In the genomic region with DNA sequence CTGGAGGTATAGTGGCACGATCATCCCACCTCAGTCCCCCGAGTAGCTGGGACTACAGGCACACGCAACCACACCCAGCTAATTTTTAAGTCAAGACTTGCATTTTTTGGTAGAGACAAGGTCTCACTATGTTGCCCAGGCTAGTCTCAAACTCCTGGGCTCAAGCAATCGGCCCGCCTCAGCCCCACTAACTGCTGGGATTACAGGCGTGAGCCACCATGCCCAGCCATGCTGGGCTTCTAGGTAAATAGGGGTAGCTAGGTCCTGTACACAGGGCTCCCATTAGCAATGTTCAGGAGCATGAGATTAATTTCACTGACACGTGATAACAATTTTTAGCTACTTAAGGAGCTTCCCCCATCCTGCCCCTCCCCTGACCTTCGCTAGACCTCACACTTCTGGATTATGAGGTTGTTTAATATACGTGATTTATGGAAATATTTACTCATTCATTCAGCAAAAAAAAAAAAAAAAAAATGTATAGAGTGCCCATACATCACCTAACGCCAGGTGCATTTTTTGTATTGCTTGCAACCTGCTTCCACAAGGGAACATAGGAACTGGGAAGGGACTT, we compare ENCODE assay signal across 17 cellular contexts. TPM values are rescaled to one million over a fixed set of nuclear protein-coding genes. Genes with fewer than 3 reads are reported as not detected.
DNase-seq lines count a peak whose midpoint lies in the region; ATAC-seq and TF ChIP-seq lines count a peak whose summit lies in the region.
"Had no signal": no experiment of that assay in that cellular context is flagged by ENCODE, and none has a peak within 500 bp of the region (broad histone marks: within the 10 kb centered on the region; RNA-seq: fewer than 3 reads in every experiment).

No MANE protein-coding gene starts in this region.

- H3K9me2 ChIP-seq in DOHH2 (replicated peaks; ENCODE audit: control insufficient read depth, low read length): no peaks in the 10 kb centered on the region

- ATAC-seq in activated CD4-positive, alpha-beta T cell treated with anti-CD3 and anti-CD28 coated beads for 36 hours: peak; percentile 16
- ATAC-seq in activated naive CD4-positive, alpha-beta T cell treated with anti-CD3 and anti-CD28 coated beads, Interleukin-2, amount 50 U/mL, for 72 hours: peak in 1 of 2 donors; percentile 9
- ATAC-seq in HG02852 (IDR thresholded peaks at IDR 0.05; ENCODE audit: unreplicated experiment): no peak
- ATAC-seq: K562 had no signal

- H3K27me3 ChIP-seq in DOHH2 (ENCODE audit: control insufficient read depth, low read length) (no peaks in the 10 kb centered on the region), neutrophil (no peaks in the 10 kb centered on the region)
- H3K27me3 ChIP-seq: gastrocnemius medialis, tibial artery had no signal

- H3F3A ChIP-seq in DOHH2 (ENCODE audit: control insufficient read depth, insufficient read depth): peaks cover 40% of the 10 kb centered on the region

- H3K9me3 Mint-ChIP-seq in activated CD4-positive, alpha-beta T cell treated with anti-CD3 and anti-CD28 coated beads for 36 hours (ENCODE audit: low read depth): no peaks in the 10 kb centered on the region
- no peaks in the 10 kb centered on the region for H3K9me3 Mint-ChIP-seq in activated naive CD4-positive, alpha-beta T cell treated with anti-CD3 and anti-CD28 coated beads, Interleukin-2, amount 50 U/mL, for 72 hours

- H3K4me2 ChIP-seq in DOHH2 (ENCODE audit: low read length): peak overlapping the region; percentile 87

- no peaks in the 10 kb centered on the region for H3K9me3 ChIP-seq in DOHH2 (ENCODE audit: control insufficient read depth, insufficient read depth, low read length)
- no peaks in the 10 kb centered on the region for H3K9me3 ChIP-seq in neutrophil
- H3K9me3 ChIP-seq: gastrocnemius medialis, tibial artery had no signal

- DNase-seq in activated CD4-positive, alpha-beta T cell treated with anti-CD3 and anti-CD28 coated beads for 36 hours: peak; percentile 58
- DNase-seq in activated CD4-positive, alpha-beta T cell treated with anti-CD3 and anti-CD28 coated beads, Interleukin-2, amount 50 U/mL, for 4 hours: no peak
- DNase-seq in activated naive CD4-positive, alpha-beta T cell treated with anti-CD3 and anti-CD28 coated beads, Interleukin-2, amount 50 U/mL, for 72 hours (ENCODE audit: low spot score in 2 of 2): peak in 1 of 2 donors; percentile 28
- DNase-seq in MV-4-11 (lab: John Stamatoyannopoulos, UW) (no peak), cerebellar nuclear complex (lab: John Stamatoyannopoulos, UW) (no peak)
- DNase-seq: effector CD4-positive, alpha-beta T cell; gastrocnemius medialis; NCI-H187 treated with DMSO at 0.1 percent for 48 hours; NCI-H69; tibial artery had no signal

- H3K27me3 Mint-ChIP-seq in activated CD4-positive, alpha-beta T cell treated with anti-CD3 and anti-CD28 coated beads for 36 hours: no peaks in the 10 kb centered on the region

- H3K27ac ChIP-seq in DOHH2 (ENCODE audit: low read depth, low read length) (peak overlapping the region; percentile 95), neutrophil (peak overlapping the region; percentile 97)
- H3K27ac ChIP-seq: gastrocnemius medialis, tibial artery had no signal

- TF ChIP-seq CTCF in DOHH2 (IDR thresholded peaks at IDR 0.05; ENCODE audit: low read depth, low read length, poor library complexity, severe bottlenecking) (no peak), neutrophil (IDR thresholded peaks at IDR 0.05) (no peak)

- H3K4me3 ChIP-seq in DOHH2 (ENCODE audit: low read length) (peak overlapping the region; percentile 68), neutrophil (ENCODE audit: low read depth in 1 of 2, low read length in 1 of 2) (peak overlapping the region; percentile 56)
- H3K4me3 ChIP-seq: gastrocnemius medialis, K562, tibial artery had no signal

- H3K4me1 ChIP-seq in DOHH2 (ENCODE audit: control insufficient read depth, low read length) (peaks cover 100% of the 10 kb centered on the region), neutrophil (ENCODE audit: control insufficient read depth in 1 of 2, insufficient read depth in 1 of 2, low read depth in 1 of 2, low read length in 1 of 2) (peaks cover 100% of the 10 kb centered on the region in 2 experiments)

- POLR2A ChIA-PET in activated CD4-positive, alpha-beta T cell treated with anti-CD3 and anti-CD28 coated beads for 36 hours (lab: Charles Lee): interaction anchor here (0.6 to 1.0 kb wide), 4 partner anchors 10 to 372 kb away, joined by 3 to 5 read pairs (median 4); no protein-coding TSS in a partner anchor

- H3K36me3 Mint-ChIP-seq in activated CD4-positive, alpha-beta T cell treated with anti-CD3 and anti-CD28 coated beads for 36 hours (ENCODE audit: low read depth): no peaks in the 10 kb centered on the region
- no peaks in the 10 kb centered on the region for H3K36me3 Mint-ChIP-seq in activated naive CD4-positive, alpha-beta T cell treated with anti-CD3 and anti-CD28 coated beads, Interleukin-2, amount 50 U/mL, for 72 hours

- no peaks in the 10 kb centered on the region for H3K79me2 ChIP-seq in DOHH2 (ENCODE audit: control insufficient read depth, low read length)

- no peaks in the 10 kb centered on the region for H3K36me3 ChIP-seq in DOHH2 (ENCODE audit: control insufficient read depth, low read length)
- no peaks in the 10 kb centered on the region for H3K36me3 ChIP-seq in neutrophil
- H3K36me3 ChIP-seq: gastrocnemius medialis, tibial artery had no signal

- no peaks in the 10 kb centered on the region for H4K20me1 ChIP-seq in DOHH2 (ENCODE audit: control insufficient read depth, insufficient read depth, low read depth, low read length)

- intact Hi-C loops in activated CD4-positive, alpha-beta T cell treated with anti-CD3 and anti-CD28 coated beads for 36 hours (cut with DNase I, micrococcal nuclease): loop anchor here (1.0 to 10.0 kb wide), 5 partner anchors 21 to 629 kb away; a partner anchor contains a TSS

- CTCF ChIA-PET in activated CD4-positive, alpha-beta T cell treated with anti-CD3 and anti-CD28 coated beads for 36 hours (lab: Charles Lee): interaction anchor here (0.7 to 12.6 kb wide), 6 partner anchors 15 to 391 kb away, joined by 3 to 154 read pairs (median 4); no protein-coding TSS in a partner anchor

- peaks cover 88% of the 10 kb centered on the region for H3K4me1 Mint-ChIP-seq in activated CD4-positive, alpha-beta T cell treated with anti-CD3 and anti-CD28 coated beads for 36 hours

- H3K27ac Mint-ChIP-seq in activated CD4-positive, alpha-beta T cell treated with anti-CD3 and anti-CD28 coated beads for 36 hours: peak overlapping the region; percentile 92
- H3K27ac Mint-ChIP-seq in activated naive CD4-positive, alpha-beta T cell treated with anti-CD3 and anti-CD28 coated beads, Interleukin-2, amount 50 U/mL, for 72 hours: peak overlapping the region; percentile 79 to 86

- H3K4me3 Mint-ChIP-seq in activated CD4-positive, alpha-beta T cell treated with anti-CD3 and anti-CD28 coated beads for 36 hours: peak overlapping the region; percentile 69

RNA-seq across cellular contexts. Expression of a gene that starts 19.2 kb away (rescaled TPM):
- under 1 TPM; 0.18 to 0.33 TPM for total RNA-seq in activated CD4-positive, alpha-beta T cell treated with anti-CD3 and anti-CD28 coated beads for 36 hours
- under 1 TPM; 0.36 to 0.60 TPM for total RNA-seq in activated naive CD4-positive, alpha-beta T cell treated with anti-CD3 and anti-CD28 coated beads, Interleukin-2, amount 50 U/mL, for 72 hours
- total RNA-seq: A673, kidney epithelial cell had no signal

RNA-seq across cellular contexts. Expression of a gene that starts 21.8 kb away (rescaled TPM):
- total RNA-seq in activated CD4-positive, alpha-beta T cell treated with anti-CD3 and anti-CD28 coated beads for 36 hours: 1 to 10 TPM; 4.9 to 5.3 TPM
- 1 to 10 TPM; 2.0 to 7.2 TPM for total RNA-seq in activated naive CD4-positive, alpha-beta T cell treated with anti-CD3 and anti-CD28 coated beads, Interleukin-2, amount 50 U/mL, for 72 hours

RNA-seq across cellular contexts. Expression of a gene that starts 36.0 kb away (rescaled TPM):
- not detected for total RNA-seq in activated CD4-positive, alpha-beta T cell treated with anti-CD3 and anti-CD28 coated beads for 36 hours
- not detected for total RNA-seq in activated naive CD4-positive, alpha-beta T cell treated with anti-CD3 and anti-CD28 coated beads, Interleukin-2, amount 50 U/mL, for 72 hours
- total RNA-seq: A673, astrocyte, gastrocnemius medialis, K562, kidney epithelial cell had no signal
